9 cellular contexts compared by ENCODE assay signal in the genomic region with DNA sequence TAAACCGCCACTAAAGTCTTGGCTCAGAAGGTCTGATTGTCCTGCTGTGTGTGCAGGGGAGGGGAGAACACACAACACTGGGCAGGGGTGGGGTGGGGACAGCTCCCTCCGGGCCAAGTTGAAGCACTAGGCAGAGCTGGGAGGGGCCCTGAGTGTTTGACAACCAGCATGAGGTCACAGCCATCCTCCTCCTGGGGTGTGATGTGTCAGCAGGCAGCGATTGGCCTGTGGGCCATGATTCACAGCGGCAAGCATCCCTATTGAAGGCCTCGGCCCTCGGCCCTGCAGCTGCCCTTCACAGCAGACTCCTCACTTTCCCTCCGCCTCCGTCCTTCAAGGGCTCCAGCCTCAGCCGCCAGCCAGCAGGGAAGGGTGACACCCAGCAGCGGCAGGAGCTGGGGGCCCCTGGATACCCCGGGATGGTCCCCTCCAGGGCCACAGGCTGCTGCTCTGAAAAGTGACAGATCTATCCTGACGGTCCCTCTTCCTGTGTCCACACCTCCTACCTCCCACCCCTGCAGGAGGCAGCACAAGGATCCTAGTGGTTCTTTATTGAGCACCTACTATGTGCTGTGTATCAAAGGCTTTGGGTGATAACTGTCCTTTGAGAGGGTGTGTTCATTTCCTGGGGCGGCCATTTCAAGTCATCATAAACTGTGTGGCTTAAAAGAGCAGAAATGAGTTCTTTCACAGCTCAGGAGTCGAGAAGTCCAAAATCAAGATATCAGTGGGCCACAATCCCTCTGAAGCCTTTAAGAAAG.
DNase-seq lines count a peak whose midpoint lies in the region; ATAC-seq, FAIRE-seq and TF ChIP-seq lines count a peak whose summit lies in the region.
"Had no signal": no experiment of that assay in that cellular context is flagged by ENCODE, and none has a peak within 500 bp of the region (broad histone marks: within the 10 kb centered on the region; RNA-seq: fewer than 3 reads in every experiment).

No MANE protein-coding gene starts in this region.

- WGBS in spleen, 5 donors = 48 to 78% (median 66%) methylated on average over 10 to 14 of the region's 14 CpGs

- TF ChIP-seq POLR2A in spleen (IDR thresholded peaks at IDR 0.05) = no peak

- dilution Hi-C loops in keratinocyte (cut with MboI; ENCODE audit: extremely low pct_ligation_motif_present, low sequenced_read_pairs) = no loop called here

- peak overlapping the region; percentile 61 for H3K27ac Mint-ChIP-seq in HFFc6
- no peak overlapping the region for H3K27ac Mint-ChIP-seq in stimulated activated memory B cell treated with anti-CD40 and anti-IgM and Interleukin-4, amounts not matched to agents 10 μg/mL and 1 μg/mL and 100 μg/mL, for 72 hours

- peaks cover 28% of the 10 kb centered on the region for H3K4me1 ChIP-seq in keratinocyte (ENCODE audit: control insufficient read depth, extremely low read depth, insufficient read depth, low read length)
- no peaks in the 10 kb centered on the region for H3K4me1 ChIP-seq in spleen
- H3K4me1 ChIP-seq: parathyroid adenoma had no signal

- H3K9me3 Mint-ChIP-seq in HFFc6 = no peaks in the 10 kb centered on the region
- no peaks in the 10 kb centered on the region for H3K9me3 Mint-ChIP-seq in stimulated activated memory B cell treated with anti-CD40 and anti-IgM and Interleukin-4, amounts not matched to agents 10 μg/mL and 1 μg/mL and 100 μg/mL, for 72 hours

- peak overlapping the region; percentile 56 for H3K9ac ChIP-seq in keratinocyte (ENCODE audit: control insufficient read depth, extremely low read depth, insufficient read depth, low read length)
- H3K9ac ChIP-seq: parathyroid adenoma had no signal

- H3K4me2 ChIP-seq in keratinocyte (ENCODE audit: control insufficient read depth, extremely low read depth, insufficient read depth, low read depth, low read length) = peak overlapping the region; percentile 61

- H3K4me3 ChIP-seq in keratinocyte (ENCODE audit: control insufficient read depth in 2 of 3, extremely low read depth in 1 of 3, insufficient read depth in 2 of 3, low read depth in 1 of 3, low read length in 3 of 3) (no peak overlapping the region), spleen (no peak overlapping the region)

- H3K4me1 Mint-ChIP-seq in HFFc6 (ENCODE audit: low read depth) = peaks cover 15% of the 10 kb centered on the region
- H3K4me1 Mint-ChIP-seq in stimulated activated memory B cell treated with anti-CD40 and anti-IgM and Interleukin-4, amounts not matched to agents 10 μg/mL and 1 μg/mL and 100 μg/mL, for 72 hours = no peaks in the 10 kb centered on the region

- H3K27me3 ChIP-seq in keratinocyte (ENCODE audit: control insufficient read depth, extremely low read depth, insufficient read depth, low read length) (no peaks in the 10 kb centered on the region), spleen (replicated peaks in 1 of 7) (peaks cover 0 to 46% (median 0%) of the 10 kb centered on the region in 7 donors)

- TF ChIP-seq CTCF in HFFc6 (IDR thresholded peaks at IDR 0.05) = no peak
- no peak for TF ChIP-seq CTCF in keratinocyte (optimal IDR thresholded peaks at IDR 0.05 in 1 of 3, IDR thresholded peaks at IDR 0.05 in 1 of 3, conservative IDR thresholded peaks at IDR 0.05 in 1 of 3; ENCODE audit: extremely low read depth in 1 of 3, insufficient read depth in 2 of 3, low read length in 3 of 3)
- TF ChIP-seq CTCF in spleen (IDR thresholded peaks at IDR 0.05 in 8 of 11, conservative IDR thresholded peaks at IDR 0.05 in 3 of 11) = no peak

- H2AFZ ChIP-seq in keratinocyte (ENCODE audit: control insufficient read depth, low read length) = peak overlapping the region; percentile 40
- H2AFZ ChIP-seq: parathyroid adenoma had no signal

- no peaks in the 10 kb centered on the region for H3K36me3 Mint-ChIP-seq in HFFc6 (ENCODE audit: low read depth)
- H3K36me3 Mint-ChIP-seq in stimulated activated memory B cell treated with anti-CD40 and anti-IgM and Interleukin-4, amounts not matched to agents 10 μg/mL and 1 μg/mL and 100 μg/mL, for 72 hours = no peaks in the 10 kb centered on the region

- H3K27me3 Mint-ChIP-seq in HFFc6 (ENCODE audit: insufficient read depth) = peaks cover 23% of the 10 kb centered on the region
- H3K27me3 Mint-ChIP-seq in stimulated activated memory B cell treated with anti-CD40 and anti-IgM and Interleukin-4, amounts not matched to agents 10 μg/mL and 1 μg/mL and 100 μg/mL, for 72 hours = peaks cover 28% of the 10 kb centered on the region

- peak; percentile 100 for FAIRE-seq in keratinocyte (lab: Jason Lieb, UNC)

- H3K9me1 ChIP-seq in keratinocyte (ENCODE audit: control insufficient read depth, extremely low read depth, insufficient read depth, low read length) = no peaks in the 10 kb centered on the region

- no peaks in the 10 kb centered on the region for H3K79me2 ChIP-seq in keratinocyte (ENCODE audit: control insufficient read depth, insufficient read depth, low read length)
- H3K79me2 ChIP-seq: parathyroid adenoma had no signal

- in situ Hi-C loops in ACHN (cut with HindIII; ENCODE audit: low pct_ligation_motif_present, low pct_unique_long_range_greater_than_20kb, low sequenced_read_pairs) = no loop called here

- H3K36me3 ChIP-seq in keratinocyte (ENCODE audit: control insufficient read depth in 2 of 2, extremely low read depth in 1 of 2, insufficient read depth in 2 of 2, low read length in 2 of 2) (no peaks in the 10 kb centered on the region), spleen (no peaks in the 10 kb centered on the region)

- peak overlapping the region; percentile 53; the same call in 1 of the 2 replicates for H3K4me3 Mint-ChIP-seq in HFFc6
- H3K4me3 Mint-ChIP-seq in stimulated activated memory B cell treated with anti-CD40 and anti-IgM and Interleukin-4, amounts not matched to agents 10 μg/mL and 1 μg/mL and 100 μg/mL, for 72 hours = no peak overlapping the region

- H3K27ac ChIP-seq in keratinocyte (ENCODE audit: control insufficient read depth, insufficient read depth, low read length) (peak overlapping the region; percentile 55), spleen (no peak overlapping the region)
- H3K27ac ChIP-seq: parathyroid adenoma had no signal

- H3K9me3 ChIP-seq in keratinocyte (ENCODE audit: control insufficient read depth, low read depth, low read length) (no peaks in the 10 kb centered on the region), spleen (no peaks in the 10 kb centered on the region)

- no peak for ATAC-seq in stimulated activated memory B cell treated with anti-CD40 and anti-IgM and Interleukin-4, amounts not matched to agents 10 μg/mL and 1 μg/mL and 100 μg/mL, for 72 hours
- ATAC-seq in GM21515 (IDR thresholded peaks at IDR 0.05; ENCODE audit: unreplicated experiment) = no peak

- H4K20me1 ChIP-seq in keratinocyte (ENCODE audit: control insufficient read depth, extremely low read depth, insufficient read depth, low read length) = no peaks in the 10 kb centered on the region

- intact Hi-C loops in spleen (cut with DNase I; ENCODE audit: low total_unique reads) = no loop called here

- DNase-seq in ACHN (peak; percentile 85), HFFc6 (peak; percentile 90), amniotic stem cell (lab: John Stamatoyannopoulos, UW) (peak; percentile 88), keratinocyte (ENCODE audit: low read depth, low spot score) (peak; percentile 96), RPMI8226 (no peak), spleen (no peak)

Comparison
In these comparisons a context has a peak if more than half of its experiments do, and no peak if none do; other contexts are left out.
1. DNase-seq: peak in ACHN (single experiment), HFFc6 (single experiment), amniotic stem cell (single experiment) and keratinocyte (single experiment); none in RPMI8226 (single experiment) and spleen (single experiment).